1 cellular context compared by ENCODE assay signal in the genomic region with DNA sequence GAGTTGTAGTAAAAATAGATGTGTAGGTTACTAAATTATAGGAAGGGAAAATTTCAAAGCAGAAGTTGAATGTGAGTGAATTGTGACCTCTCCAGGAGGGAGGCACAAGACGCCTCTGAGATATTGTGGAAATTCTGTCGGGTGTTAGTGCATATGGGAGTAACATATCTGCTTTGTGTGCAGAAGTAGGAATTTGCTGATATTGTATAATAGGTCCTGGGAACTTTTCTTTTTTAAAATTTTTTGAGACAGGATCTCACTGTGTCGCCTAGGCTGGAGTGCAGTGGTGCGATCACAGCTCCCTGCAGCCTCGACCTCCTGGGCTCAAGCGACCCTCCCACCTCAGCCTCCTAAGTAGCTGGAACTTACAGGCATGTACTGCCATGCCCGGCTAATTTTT.
TF ChIP-seq lines count a peak whose summit lies in the region.

No MANE protein-coding gene starts in this region.

TF ChIP-seq in GM23338, 12 proteins besides CTCF, POLR2A, EP300 and RAD21 (continued from another document):
- TF ChIP-seq ETS1 (IDR thresholded peaks at IDR 0.05) = no peak
- no peak for TF ChIP-seq EZH2 (IDR thresholded peaks at IDR 0.05; ENCODE audit: low read depth, unreplicated experiment)
- no peak for TF ChIP-seq ZNF331 (CRISPR knock-in tag; IDR thresholded peaks at IDR 0.05; ENCODE audit: low read depth)
- no peak for TF ChIP-seq STAT1 (IDR thresholded peaks at IDR 0.05; ENCODE audit: unreplicated experiment)
- TF ChIP-seq, protein P1, sequence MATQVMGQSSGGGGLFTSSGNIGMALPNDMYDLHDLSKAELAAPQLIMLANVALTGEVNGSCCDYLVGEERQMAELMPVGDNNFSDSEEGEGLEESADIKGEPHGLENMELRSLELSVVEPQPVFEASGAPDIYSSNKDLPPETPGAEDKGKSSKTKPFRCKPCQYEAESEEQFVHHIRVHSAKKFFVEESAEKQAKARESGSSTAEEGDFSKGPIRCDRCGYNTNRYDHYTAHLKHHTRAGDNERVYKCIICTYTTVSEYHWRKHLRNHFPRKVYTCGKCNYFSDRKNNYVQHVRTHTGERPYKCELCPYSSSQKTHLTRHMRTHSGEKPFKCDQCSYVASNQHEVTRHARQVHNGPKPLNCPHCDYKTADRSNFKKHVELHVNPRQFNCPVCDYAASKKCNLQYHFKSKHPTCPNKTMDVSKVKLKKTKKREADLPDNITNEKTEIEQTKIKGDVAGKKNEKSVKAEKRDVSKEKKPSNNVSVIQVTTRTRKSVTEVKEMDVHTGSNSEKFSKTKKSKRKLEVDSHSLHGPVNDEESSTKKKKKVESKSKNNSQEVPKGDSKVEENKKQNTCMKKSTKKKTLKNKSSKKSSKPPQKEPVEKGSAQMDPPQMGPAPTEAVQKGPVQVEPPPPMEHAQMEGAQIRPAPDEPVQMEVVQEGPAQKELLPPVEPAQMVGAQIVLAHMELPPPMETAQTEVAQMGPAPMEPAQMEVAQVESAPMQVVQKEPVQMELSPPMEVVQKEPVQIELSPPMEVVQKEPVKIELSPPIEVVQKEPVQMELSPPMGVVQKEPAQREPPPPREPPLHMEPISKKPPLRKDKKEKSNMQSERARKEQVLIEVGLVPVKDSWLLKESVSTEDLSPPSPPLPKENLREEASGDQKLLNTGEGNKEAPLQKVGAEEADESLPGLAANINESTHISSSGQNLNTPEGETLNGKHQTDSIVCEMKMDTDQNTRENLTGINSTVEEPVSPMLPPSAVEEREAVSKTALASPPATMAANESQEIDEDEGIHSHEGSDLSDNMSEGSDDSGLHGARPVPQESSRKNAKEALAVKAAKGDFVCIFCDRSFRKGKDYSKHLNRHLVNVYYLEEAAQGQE (IDR thresholded peaks at IDR 0.05; ENCODE audit: unreplicated experiment) = no peak
- TF ChIP-seq ZNF462 (CRISPR knock-in tag; IDR thresholded peaks at IDR 0.05) = no peak
- TF ChIP-seq JUNB (IDR thresholded peaks at IDR 0.05; ENCODE audit: unreplicated experiment) = no peak
- no peak for TF ChIP-seq EZH2phosphoT487 (IDR thresholded peaks at IDR 0.05; ENCODE audit: unreplicated experiment)
TF ChIP-seq in GM23338: peak in this region for 0.
